In the genomic region with DNA sequence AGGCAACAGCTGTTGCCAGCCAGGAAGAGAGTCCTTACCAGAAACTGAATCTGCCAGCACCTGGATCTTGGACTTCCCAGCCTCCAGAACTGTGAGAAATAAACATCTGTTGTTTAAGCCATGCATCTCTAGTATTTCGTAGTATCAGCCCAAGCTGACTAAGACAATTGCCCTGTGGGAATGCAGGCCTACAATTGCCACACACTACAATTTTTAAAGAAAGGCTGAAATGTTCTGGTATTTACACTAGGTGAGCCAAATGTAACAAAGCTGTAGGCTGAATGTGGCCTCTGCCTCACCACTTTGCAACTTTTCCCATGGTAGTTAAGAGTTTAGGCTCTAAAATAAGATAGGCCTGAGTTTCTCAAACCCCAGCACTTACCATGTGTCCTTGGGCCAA, we compare ENCODE assay signal across 26 cellular contexts.
"Had no signal": no experiment of that assay in that cellular context is flagged by ENCODE, and none has a peak within 500 bp of the region (broad histone marks: within the 10 kb centered on the region; RNA-seq: fewer than 3 reads in every experiment).

No MANE protein-coding gene starts in this region.

- H3K4me3 ChIP-seq: adrenal gland, body of pancreas, cardiac muscle cell, right lobe of liver, stomach, suprapubic skin, tibial artery, upper lobe of right lung had no signal

- ATAC-seq: body of pancreas; esophagus mucosa; right lobe of liver; stimulated activated naive B cell treated with anti-CD40 and anti-IgM and Interleukin-4, amounts not matched to agents 10 μg/mL and 1 μg/mL and 100 μg/mL, for 72 hours; upper lobe of right lung had no signal

- DNase-seq: activated CD4-positive, alpha-beta T cell treated with anti-CD3 and anti-CD28 coated beads for 48 hours; activated CD4-positive, alpha-beta T cell treated with anti-CD3 and anti-CD28 coated beads, Interleukin-2, amount 50 U/mL, for 48 hours; activated CD8-positive, alpha-beta memory T cell treated with anti-CD3 and anti-CD28 coated beads for 24 hours; activated effector memory CD4-positive, alpha-beta T cell treated with Interleukin-2 at 50 U/mL for 16 hours; activated naive CD4-positive, alpha-beta T cell treated with anti-CD3 and anti-CD28 coated beads for 36 hours; activated naive CD8-positive, alpha-beta T cell treated with anti-CD3 and anti-CD28 coated beads for 36 hours; adrenal gland; aorta; body of pancreas; cortex of kidney; head of caudate nucleus; hippocampal formation; left cardiac atrium; naive B cell; nephron progenitor cell; right lobe of liver; small intestine; stimulated activated CD4-positive, alpha-beta T cell treated with anti-CD3 and anti-CD28 coated beads, Interleukin-1b, Interleukin-23, amount 100 ng/mL, for 48 hours; stimulated activated naive B cell treated with anti-CD40 and anti-IgM and Interleukin-4, amounts not matched to agents 10 μg/mL and 1 μg/mL and 100 μg/mL, for 72 hours; stomach; T-helper 9 cell; tibial artery; upper lobe of right lung had no signal
